Comparison of ENCODE assay signal across 10 cellular contexts in the genomic region with DNA sequence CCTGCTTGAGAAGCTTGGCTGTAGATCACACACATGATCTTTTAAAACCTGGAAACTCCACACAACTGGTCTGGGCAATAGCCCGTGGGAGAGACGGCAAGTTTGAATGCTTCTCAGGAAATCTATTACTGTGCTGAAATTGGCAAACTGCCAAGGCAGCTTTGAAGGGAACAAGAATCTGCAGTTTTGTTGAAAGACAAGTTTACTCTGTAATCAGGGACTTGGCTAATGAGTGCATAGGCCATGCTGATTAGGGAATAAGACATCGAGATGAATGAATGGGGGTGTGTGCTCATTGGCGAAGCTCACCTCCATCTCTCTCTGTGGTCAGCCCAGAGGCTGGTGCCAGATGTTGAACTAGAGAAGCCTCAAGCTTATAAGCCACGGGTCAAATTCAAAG.
A peak's percentile ranks its signal among the peaks of the same experiment; 100 is the strongest.
DNase-seq lines count a peak whose midpoint lies in the region; ATAC-seq, FAIRE-seq and TF ChIP-seq lines count a peak whose summit lies in the region.
"Had no signal": no experiment of that assay in that cellular context is flagged by ENCODE, and none has a peak within 500 bp of the region (broad histone marks: within the 10 kb centered on the region; RNA-seq: fewer than 3 reads in every experiment).

No MANE protein-coding gene starts in this region.

- no peaks in the 10 kb centered on the region for H3K9me3 ChIP-seq in small intestine (ENCODE audit: control insufficient read depth, low read depth)

- H3K27ac ChIP-seq in small intestine (ENCODE audit: low read depth in 1 of 2, low read length in 1 of 2), result no peak overlapping the region

- H3K36me3 ChIP-seq in small intestine (ENCODE audit: control insufficient read depth in 2 of 2, insufficient read depth in 2 of 2, low read length in 2 of 2), result no peaks in the 10 kb centered on the region

- in situ Hi-C loops in KBM-7 (cut with MboI; ENCODE audit: low pct_unique_long_range_greater_than_20kb, low sequenced_read_pairs), result no loop called here

- H3K27me3 ChIP-seq in small intestine (ENCODE audit: control insufficient read depth in 2 of 2, insufficient read depth in 2 of 2, low read length in 2 of 2), result no peaks in the 10 kb centered on the region

- DNase-seq in KBM-7 (peak; percentile 4), NCI-H748 treated with DMSO at 0.1 percent for 48 hours (lab: John Stamatoyannopoulos, UW) (peak; percentile 91), fibroblast of mammary gland (ENCODE audit: low read depth) (peak; percentile 80), small intestine (peak; percentile 51), AML-193 (lab: John Stamatoyannopoulos, UW) (no peak)
- DNase-seq: activated naive CD4-positive, alpha-beta T cell; Karpas-422 had no signal

- no peaks in the 10 kb centered on the region for H3K4me1 ChIP-seq in small intestine (ENCODE audit: control insufficient read depth in 2 of 2, insufficient read depth in 1 of 2, low read depth in 1 of 2, low read length in 1 of 2)

- no peak for FAIRE-seq in small intestine (lab: Jason Lieb, UNC)
- FAIRE-seq: GM12878 had no signal

- 1 to 19% (median 12%) methylated on average over 5 of the region's 5 CpGs for WGBS in small intestine, 3 donors

- TF ChIP-seq CTCF in fibroblast of mammary gland (conservative IDR thresholded peaks at IDR 0.05; ENCODE audit: control insufficient read depth, insufficient read depth, low read depth, low read length), result no peak

- no peak for ATAC-seq in HG03159 (IDR thresholded peaks at IDR 0.05; ENCODE audit: unreplicated experiment)
- ATAC-seq in GM18861 (IDR thresholded peaks at IDR 0.05; ENCODE audit: unreplicated experiment), result no peak
- ATAC-seq: GM12878 had no signal

- no peak overlapping the region for H3K4me3 ChIP-seq in fibroblast of mammary gland (ENCODE audit: control insufficient read depth, low read depth, low read length)
- no peak overlapping the region for H3K4me3 ChIP-seq in small intestine (ENCODE audit: low read depth in 1 of 2, low read length in 2 of 2)
- H3K4me3 ChIP-seq: GM12878 had no signal

Comparison
In these comparisons a context has a peak if more than half of its experiments do, and no peak if none do; other contexts are left out.
1. DNase-seq: peak in KBM-7 (single experiment), NCI-H748 treated with DMSO at 0.1 percent for 48 hours (single experiment), fibroblast of mammary gland (single experiment) and small intestine (single experiment); none in AML-193 (0 of 2).